ENCODE assay signal across 8 cellular contexts in the genomic region with DNA sequence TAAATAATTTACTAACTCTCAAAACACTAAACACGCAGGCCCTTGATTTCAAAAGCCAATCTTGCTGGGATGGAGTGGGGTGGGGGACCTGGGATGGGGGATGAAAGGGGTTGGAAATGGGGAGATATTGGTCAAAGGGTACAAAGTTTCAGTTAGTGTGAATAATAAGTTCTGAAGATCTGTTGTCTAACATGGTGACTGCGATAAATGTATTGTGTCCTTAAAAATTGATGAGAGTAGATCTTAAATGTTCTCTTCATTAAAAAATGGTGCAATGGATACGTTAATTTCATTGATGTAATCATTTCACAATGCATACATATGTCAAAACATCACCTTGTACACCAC. TPM values are rescaled to one million over a fixed set of nuclear protein-coding genes. Genes with fewer than 3 reads are reported as not detected.
A peak's percentile ranks its signal among the peaks of the same experiment; 100 is the strongest.
DNase-seq lines count a peak whose midpoint lies in the region; ATAC-seq and TF ChIP-seq lines count a peak whose summit lies in the region.

No MANE protein-coding gene starts in this region.

- peak overlapping the region; percentile 97 to 100 (median 99) for H3K27ac Mint-ChIP-seq in naive thymus-derived CD8-positive, alpha-beta T cell

- H3K36me3 ChIP-seq in BE2C (no peaks in the 10 kb centered on the region), HUES6 (ENCODE audit: control insufficient read depth, insufficient read depth, low read length) (0 out of 2 replicates have a peak, but pooled peaks cover 2% of the 10 kb centered on the region)

- peaks cover 0 to 9% (median 5%) of the 10 kb centered on the region in 9 donors for H3K9me3 Mint-ChIP-seq in naive thymus-derived CD8-positive, alpha-beta T cell

- H3K4me1 ChIP-seq in BE2C, result no peaks in the 10 kb centered on the region
- no peaks in the 10 kb centered on the region for H3K4me1 ChIP-seq in HUES6 (ENCODE audit: control insufficient read depth, insufficient read depth, low read length)

- ATAC-seq in naive thymus-derived CD8-positive, alpha-beta T cell, result no peak
- no peak for ATAC-seq in GM18519 (IDR thresholded peaks at IDR 0.05; ENCODE audit: low FRiP score, unreplicated experiment)
- no peak for ATAC-seq in HG03469 (IDR thresholded peaks at IDR 0.05; ENCODE audit: unreplicated experiment)

- no peak for DNase-seq in BE2C
- DNase-seq in cardiac fibroblast (ENCODE audit: low read depth in 2 of 2), result no peak
- no peak for DNase-seq in naive thymus-derived CD8-positive, alpha-beta T cell
- no peak for DNase-seq in GDM1 (lab: John Stamatoyannopoulos, UW)
- no peak for DNase-seq in stimulated activated CD4-positive, alpha-beta T cell treated with anti-CD3 and anti-CD28 coated beads, Interleukin-4, amount 100 ng/mL, for 4 hours

- no peaks in the 10 kb centered on the region for H3K27me3 ChIP-seq in BE2C
- no peaks in the 10 kb centered on the region for H3K27me3 ChIP-seq in HUES6 (ENCODE audit: control insufficient read depth, insufficient read depth, low read length)

- peak overlapping the region; percentile 91 to 98 (median 97) for H3K4me3 Mint-ChIP-seq in naive thymus-derived CD8-positive, alpha-beta T cell

- H3K4me1 Mint-ChIP-seq in naive thymus-derived CD8-positive, alpha-beta T cell, result peaks cover 8 to 25% (median 19%) of the 10 kb centered on the region in 4 donors

- peak overlapping the region; percentile 76 for H3K4me3 ChIP-seq in BE2C (ENCODE audit: low read depth, low read length)
- peak overlapping the region; percentile 83 for H3K4me3 ChIP-seq in HUES6 (ENCODE audit: low read depth, low read length)
- H3K4me3 ChIP-seq in cardiac fibroblast (replicated peaks in 1 of 2; ENCODE audit: low read depth in 2 of 2, low read length in 2 of 2), result peak overlapping the region; percentile 64 to 73

- peaks cover 0 to 18% (median 8%) of the 10 kb centered on the region in 3 donors for H3K36me3 Mint-ChIP-seq in naive thymus-derived CD8-positive, alpha-beta T cell

- peak overlapping the region; percentile 97 for H3K9ac ChIP-seq in HUES6 (ENCODE audit: low read length)

- peak overlapping the region; percentile 99 for H3K27ac ChIP-seq in HUES6 (ENCODE audit: low read depth, low read length)

- TF ChIP-seq CTCF in BE2C (IDR thresholded peaks at IDR 0.05; ENCODE audit: low read depth, low read length) (no peak), cardiac fibroblast (IDR thresholded peaks at IDR 0.05; ENCODE audit: low read depth, low read length) (no peak)

- H3K9me3 ChIP-seq in BE2C, result no peaks in the 10 kb centered on the region
- H3K9me3 ChIP-seq in HUES6 (ENCODE audit: control insufficient read depth, insufficient read depth, low read depth, low read length), result peaks cover 17% of the 10 kb centered on the region

- H3K27me3 Mint-ChIP-seq in naive thymus-derived CD8-positive, alpha-beta T cell, result no peaks in the 10 kb centered on the region

- POLR2A ChIA-PET in naive thymus-derived CD8-positive, alpha-beta T cell (lab: Charles Lee), result interaction anchor here (1.0 to 1.4 kb wide), 4 partner anchors 8 to 444 kb away, joined by 4 to 5 read pairs (median 4); partner anchors contain the start of gene PSME4

RNA-seq across cellular contexts. Expression of gene ACYP2, which starts 0.5 kb away (rescaled TPM):
- 8.7 TPM for polyA plus RNA-seq in BE2C (2012; ENCODE audit: insufficient read depth, insufficient read length, low read depth)
- total RNA-seq in naive thymus-derived CD8-positive, alpha-beta T cell, result 10 to 100 TPM; 14.3 to 18.1 TPM
- polyA plus RNA-seq in naive thymus-derived CD8-positive, alpha-beta T cell, result 10 to 100 TPM; 12.4 to 13.2 (median 12.5) TPM
